ENCODE assay signal across 9 cellular contexts in genomic region chr6:3232017-3232838, GRCh38. TPM values are rescaled to one million over a fixed set of nuclear protein-coding genes. Genes with fewer than 3 reads are reported as not detected.
DNase-seq lines count a peak whose midpoint lies in the region; ATAC-seq and TF ChIP-seq lines count a peak whose summit lies in the region.
"Had no signal": no experiment of that assay in that cellular context is flagged by ENCODE, and none has a peak within 500 bp of the region (broad histone marks: within the 10 kb centered on the region; RNA-seq: fewer than 3 reads in every experiment).

No MANE protein-coding gene starts in this region.

- peak overlapping the region; percentile 79 for H3K9ac ChIP-seq in adipocyte (ENCODE audit: low read length)

- no peak for ATAC-seq in left lung
- ATAC-seq in GM21576 (IDR thresholded peaks at IDR 0.05; ENCODE audit: unreplicated experiment): no peak

- no peak for TF ChIP-seq CTCF in left lung (IDR thresholded peaks at IDR 0.05)

- H3K27ac ChIP-seq in left lung (no peak overlapping the region), temporal lobe (ENCODE audit: low read depth, low read length) (peak overlapping the region; percentile 92)

- H3K27me3 ChIP-seq in adipocyte (replicated peaks; ENCODE audit: control insufficient read depth, insufficient read depth, low read length): peaks cover 76% of the 10 kb centered on the region
- peaks cover 53 to 98% of the 10 kb centered on the region in 2 donors for H3K27me3 ChIP-seq in left lung

- H3K36me3 ChIP-seq in adipocyte (ENCODE audit: control insufficient read depth, insufficient read depth, low read length, severe bottlenecking): no peaks in the 10 kb centered on the region
- no peaks in the 10 kb centered on the region for H3K36me3 ChIP-seq in left lung

- peak overlapping the region; percentile 86 for H3K4me3 ChIP-seq in adipocyte (ENCODE audit: low read length)
- peak overlapping the region; percentile 45 to 46 for H3K4me3 ChIP-seq in left lung

- intact Hi-C loops in left lung (cut with DNase I): no loop called here

- peak; percentile 31 to 36 for DNase-seq in SHP77 (lab: John Stamatoyannopoulos, UW)
- no peak for DNase-seq in SHP77 treated with DMSO at 0.1 percent for 48 hours (lab: John Stamatoyannopoulos, UW)
- no peak for DNase-seq in adipocyte (ENCODE audit: low read depth)
- no peak for DNase-seq in left lung
- DNase-seq in UCSD-AML1 (lab: John Stamatoyannopoulos, UW; ENCODE audit: unreplicated experiment): no peak
- DNase-seq in stimulated activated CD4-positive, alpha-beta T cell treated with anti-CD3 and anti-CD28 coated beads, Interleukin-4, amount 100 ng/mL, for 4 hours: no peak
- DNase-seq: immature natural killer cell had no signal

- H3K4me1 ChIP-seq in adipocyte (ENCODE audit: control insufficient read depth, insufficient read depth, low read length): peaks cover 17% of the 10 kb centered on the region
- peaks cover 32 to 42% of the 10 kb centered on the region in 2 donors for H3K4me1 ChIP-seq in left lung

- H3K9me3 ChIP-seq in adipocyte (ENCODE audit: control insufficient read depth, low read length): no peaks in the 10 kb centered on the region
- no peaks in the 10 kb centered on the region for H3K9me3 ChIP-seq in left lung

RNA-seq across cellular contexts. Expression of gene TUBB2B, which starts 4.8 kb away (rescaled TPM):
- total RNA-seq in left lung (1 to 10 TPM; 2.2 to 4.1 TPM), temporal lobe (2,668 TPM)

RNA-seq across cellular contexts. Expression of gene PSMG4, which starts 26.5 kb away (rescaled TPM):
- total RNA-seq in left lung (10 to 100 TPM; 16.9 to 22.3 TPM), temporal lobe (19.9 TPM)

Comparison
In these comparisons a context has a peak if more than half of its experiments do, and no peak if none do; other contexts are left out.
1. DNase-seq: peak in SHP77 (2 of 2); none in SHP77 treated with DMSO at 0.1 percent for 48 hours (single experiment), adipocyte (single experiment), left lung (0 of 2), UCSD-AML1 (single experiment) and stimulated activated CD4-positive, alpha-beta T cell treated with anti-CD3 and anti-CD28 coated beads, Interleukin-4, amount 100 ng/mL, for 4 hours (0 of 2).
2. RNA of gene TUBB2B, which starts 4.8 kb away (total RNA-seq): 2,668 TPM in temporal lobe (single experiment); 2.2 to 4.1 TPM in left lung; every median in the first group is over 100 times any median in the second.